ENCODE assay signal across 27 cellular contexts in genomic region chr7:147070886-147071285, GRCh38.
A peak's percentile ranks its signal among the peaks of the same experiment; 100 is the strongest.
DNase-seq lines count a peak whose midpoint lies in the region; ATAC-seq, FAIRE-seq and TF ChIP-seq lines count a peak whose summit lies in the region.
"Had no signal": no experiment of that assay in that cellular context is flagged by ENCODE, and none has a peak within 500 bp of the region (broad histone marks: within the 10 kb centered on the region; RNA-seq: fewer than 3 reads in every experiment).

No MANE protein-coding gene starts in this region.

- H3K27me3 Mint-ChIP-seq in nephron progenitor cell (ENCODE audit: low read depth, poor library complexity), result no peaks in the 10 kb centered on the region
- H3K27me3 Mint-ChIP-seq in stimulated activated memory B cell treated with anti-CD40 and anti-IgM and Interleukin-4, amounts not matched to agents 10 μg/mL and 1 μg/mL and 100 μg/mL, for 72 hours, result no peaks in the 10 kb centered on the region
- H3K27me3 Mint-ChIP-seq: B cell; CD4-positive, alpha-beta memory T cell; CD4-positive, CD25-positive, alpha-beta regulatory T cell had no signal

- no peak overlapping the region for H3K27ac ChIP-seq in OCI-LY1 (ENCODE audit: low read depth, low read length, poor library complexity, severe bottlenecking)
- H3K27ac ChIP-seq: BLaER1 had no signal

- no peak overlapping the region for H3K9ac ChIP-seq in OCI-LY1 (ENCODE audit: low read length)
- H3K9ac ChIP-seq: BLaER1 had no signal

- H3K4me2 ChIP-seq in OCI-LY1 (ENCODE audit: low read length), result no peak overlapping the region
- H3K4me2 ChIP-seq: BLaER1 had no signal

- TF ChIP-seq CTCF in OCI-LY1 (IDR thresholded peaks at IDR 0.05; ENCODE audit: low read length) (no peak), nephron progenitor cell (IDR thresholded peaks at IDR 0.05) (no peak)

- no peaks in the 10 kb centered on the region for H3K9me2 ChIP-seq in OCI-LY1 (ENCODE audit: low read depth, low read length)

- no peaks in the 10 kb centered on the region for H3K79me2 ChIP-seq in OCI-LY1 (ENCODE audit: insufficient read depth, low read length)

- 0 out of 2 replicates have a peak overlapping the region, but pooled peaks have one; percentile 2 for H2AFZ ChIP-seq in OCI-LY1 (ENCODE audit: low read length)

- no peaks in the 10 kb centered on the region for H4K20me1 ChIP-seq in OCI-LY1 (ENCODE audit: insufficient read depth, low read length)
- H4K20me1 ChIP-seq: BLaER1 had no signal

- no peaks in the 10 kb centered on the region for H3K27me3 ChIP-seq in OCI-LY1 (ENCODE audit: insufficient read depth, low read length)
- H3K27me3 ChIP-seq: BLaER1 had no signal

- no peaks in the 10 kb centered on the region for H3K36me3 ChIP-seq in OCI-LY1 (ENCODE audit: insufficient read depth, low read length)
- H3K36me3 ChIP-seq: BLaER1 had no signal

- peak overlapping the region; percentile 75 for H3K27ac Mint-ChIP-seq in nephron progenitor cell
- H3K27ac Mint-ChIP-seq in stimulated activated memory B cell treated with anti-CD40 and anti-IgM and Interleukin-4, amounts not matched to agents 10 μg/mL and 1 μg/mL and 100 μg/mL, for 72 hours, result no peak overlapping the region
- H3K27ac Mint-ChIP-seq: B cell; CD14-positive monocyte; CD4-positive, alpha-beta memory T cell; CD4-positive, CD25-positive, alpha-beta regulatory T cell; CD8-positive, alpha-beta memory T cell had no signal

- no peaks in the 10 kb centered on the region for H3K9me3 ChIP-seq in OCI-LY1 (ENCODE audit: low read length)
- H3K9me3 ChIP-seq: Caco-2 had no signal

- no peak overlapping the region for H3K4me3 ChIP-seq in OCI-LY1 (ENCODE audit: low read depth, low read length, poor library complexity, severe bottlenecking)
- H3K4me3 ChIP-seq: BLaER1 had no signal

- TF ChIP-seq POLR2A in GM12892 (IDR thresholded peaks at IDR 0.05; ENCODE audit: low read depth, low read length), result no peak

- ATAC-seq in stimulated activated memory B cell treated with anti-CD40 and anti-IgM and Interleukin-4, amounts not matched to agents 10 μg/mL and 1 μg/mL and 100 μg/mL, for 72 hours, result no peak
- no peak for ATAC-seq in GM18861 (IDR thresholded peaks at IDR 0.05; ENCODE audit: unreplicated experiment)

- no peaks in the 10 kb centered on the region for H3F3A ChIP-seq in OCI-LY1 (ENCODE audit: insufficient read depth, low read length)

- no peak for FAIRE-seq in GM12892 (lab: Jason Lieb, UNC)
- FAIRE-seq: A204.1, D721Med, G401.6, GM12891, GM18507, GM19239 had no signal

- no peak overlapping the region for H3K4me3 Mint-ChIP-seq in nephron progenitor cell
- H3K4me3 Mint-ChIP-seq in stimulated activated memory B cell treated with anti-CD40 and anti-IgM and Interleukin-4, amounts not matched to agents 10 μg/mL and 1 μg/mL and 100 μg/mL, for 72 hours, result no peak overlapping the region
- H3K4me3 Mint-ChIP-seq: B cell; CD14-positive monocyte; CD4-positive, alpha-beta memory T cell; CD4-positive, CD25-positive, alpha-beta regulatory T cell; CD8-positive, alpha-beta memory T cell had no signal

- no peaks in the 10 kb centered on the region for H3K36me3 Mint-ChIP-seq in nephron progenitor cell (ENCODE audit: low read depth)
- no peaks in the 10 kb centered on the region for H3K36me3 Mint-ChIP-seq in stimulated activated memory B cell treated with anti-CD40 and anti-IgM and Interleukin-4, amounts not matched to agents 10 μg/mL and 1 μg/mL and 100 μg/mL, for 72 hours
- H3K36me3 Mint-ChIP-seq: CD14-positive monocyte; CD4-positive, alpha-beta memory T cell; CD4-positive, CD25-positive, alpha-beta regulatory T cell; CD8-positive, alpha-beta memory T cell had no signal

- peaks cover 8% of the 10 kb centered on the region for H3K4me1 Mint-ChIP-seq in nephron progenitor cell
- no peaks in the 10 kb centered on the region for H3K4me1 Mint-ChIP-seq in stimulated activated memory B cell treated with anti-CD40 and anti-IgM and Interleukin-4, amounts not matched to agents 10 μg/mL and 1 μg/mL and 100 μg/mL, for 72 hours
- H3K4me1 Mint-ChIP-seq: B cell; CD14-positive monocyte; CD4-positive, alpha-beta memory T cell; CD4-positive, CD25-positive, alpha-beta regulatory T cell; CD8-positive, alpha-beta memory T cell had no signal

- peaks cover 3% of the 10 kb centered on the region for H3K9me3 Mint-ChIP-seq in nephron progenitor cell
- peaks cover 13% of the 10 kb centered on the region for H3K9me3 Mint-ChIP-seq in stimulated activated memory B cell treated with anti-CD40 and anti-IgM and Interleukin-4, amounts not matched to agents 10 μg/mL and 1 μg/mL and 100 μg/mL, for 72 hours

- DNase-seq in dedifferentiated amniotic fluid mesenchymal stem cell (ENCODE audit: extremely low spot score) (peak; percentile 35), left kidney (ENCODE audit: low read depth, low spot score) (peak; percentile 43), nephron progenitor cell (no peak), GM12892 (ENCODE audit: insufficient read length) (no peak), NCI-H446 (lab: John Stamatoyannopoulos, UW) (no peak)
- DNase-seq: 8988T; AML-193; C1 segment of cervical spinal cord; Caco-2; Calu3; CD4-positive, alpha-beta memory T cell; CD4-positive, CD25-positive, alpha-beta regulatory T cell; CD8-positive, alpha-beta memory T cell; DMS79 treated with DMSO at 0.1 percent for 48 hours; GF-D8 had no signal

- peaks cover 13% of the 10 kb centered on the region for H3K4me1 ChIP-seq in OCI-LY1 (ENCODE audit: insufficient read depth, low read length, severe bottlenecking)
- H3K4me1 ChIP-seq: Caco-2 had no signal

Comparison
In these comparisons a context has a peak if more than half of its experiments do, and no peak if none do; other contexts are left out.
1. DNase-seq: peak in dedifferentiated amniotic fluid mesenchymal stem cell (single experiment) and left kidney (single experiment); none in nephron progenitor cell (single experiment), GM12892 (single experiment) and NCI-H446 (0 of 2).